8 cellular contexts compared by ENCODE assay signal in genomic region chr6:70957284-70957617, GRCh38. TPM values are rescaled to one million over a fixed set of nuclear protein-coding genes. Genes with fewer than 3 reads are reported as not detected.
DNase-seq lines count a peak whose midpoint lies in the region; ATAC-seq and TF ChIP-seq lines count a peak whose summit lies in the region.

No MANE protein-coding gene starts in this region.

- DNase-seq in CD8-positive, alpha-beta T cell = no peak
- no peak for DNase-seq in T-cell
- no peak for DNase-seq in prostate gland (ENCODE audit: low spot score)
- DNase-seq in iPS-NIHi7 (ENCODE audit: extremely low spot score) = no peak
- no peak for DNase-seq in mucosa of descending colon

- peak overlapping the region; percentile 67 for H3K4me3 Mint-ChIP-seq in CD8-positive, alpha-beta T cell
- peak overlapping the region; percentile 49 to 82 (median 62) for H3K4me3 Mint-ChIP-seq in T-cell

- H3K36me3 Mint-ChIP-seq in CD8-positive, alpha-beta T cell = no peaks in the 10 kb centered on the region
- H3K36me3 Mint-ChIP-seq in T-cell = no peaks in the 10 kb centered on the region

- H3K27ac ChIP-seq in CD8-positive, alpha-beta T cell (ENCODE audit: low read depth, low read length) = no peak overlapping the region
- H3K27ac ChIP-seq in gastroesophageal sphincter (no peak overlapping the region), prostate gland (no peak overlapping the region)

- intact Hi-C loops in CD8-positive, alpha-beta T cell (cut with DNase I, micrococcal nuclease) = loop anchor here (2.0 to 5.0 kb wide), 4 partner anchors 254 to 735 kb away; no protein-coding TSS in a partner anchor
- intact Hi-C loops in prostate gland (cut with DNase I) (loop anchor here (5.0 kb wide), 1 partner anchor 250 kb away; no protein-coding TSS in a partner anchor), mucosa of descending colon (cut with DNase I, micrococcal nuclease) (loop anchor here in 1 of 2 donors (10.0 kb wide), 1 partner anchor 252 kb away; no protein-coding TSS in a partner anchor)

- H3K27ac Mint-ChIP-seq in CD8-positive, alpha-beta T cell = no peak overlapping the region
- no peak overlapping the region for H3K27ac Mint-ChIP-seq in T-cell

- CTCF ChIA-PET in CD8-positive, alpha-beta T cell (lab: Charles Lee) = interaction anchor here (0.6 to 4.5 kb wide), 2 partner anchors 135 to 249 kb away, joined by 3 to 30 read pairs; no protein-coding TSS in a partner anchor
- CTCF ChIA-PET in T-cell (lab: Charles Lee) = no interaction called here

- peaks cover 17% of the 10 kb centered on the region for H3K4me1 ChIP-seq in CD8-positive, alpha-beta T cell (ENCODE audit: insufficient read depth, low read length)
- H3K4me1 ChIP-seq in gastroesophageal sphincter = peaks cover 0 to 29% (median 19%) of the 10 kb centered on the region in 3 donors
- peaks cover 5% of the 10 kb centered on the region for H3K4me1 ChIP-seq in prostate gland (replicated peaks)
- peaks cover 21% of the 10 kb centered on the region for H3K4me1 ChIP-seq in mucosa of descending colon (ENCODE audit: low read depth)

- no peak for ATAC-seq in CD8-positive, alpha-beta T cell
- ATAC-seq in T-cell (replicated peaks in 1 of 4) (no peak), gastroesophageal sphincter (no peak), mucosa of descending colon (no peak), GM19455 (IDR thresholded peaks at IDR 0.05; ENCODE audit: unreplicated experiment) (no peak), HG02623 (IDR thresholded peaks at IDR 0.05; ENCODE audit: unreplicated experiment) (no peak)

- TF ChIP-seq CTCF in CD8-positive, alpha-beta T cell (IDR thresholded peaks at IDR 0.05) = no peak
- TF ChIP-seq CTCF in gastroesophageal sphincter (IDR thresholded peaks at IDR 0.05) = no peak
- TF ChIP-seq CTCF in prostate gland (IDR thresholded peaks at IDR 0.05) = no peak
- no peak for TF ChIP-seq CTCF in mucosa of descending colon (IDR thresholded peaks at IDR 0.05)

- peaks cover 6% of the 10 kb centered on the region for H3K27me3 ChIP-seq in CD8-positive, alpha-beta T cell (ENCODE audit: insufficient read depth, low read length)
- H3K27me3 ChIP-seq in gastroesophageal sphincter = peaks cover 49% of the 10 kb centered on the region
- no peaks in the 10 kb centered on the region for H3K27me3 ChIP-seq in prostate gland (replicated peaks; ENCODE audit: insufficient read depth)

- POLR2A ChIA-PET in CD8-positive, alpha-beta T cell (lab: Charles Lee) = no interaction called here
- POLR2A ChIA-PET in T-cell (lab: Charles Lee) = no interaction called here

- H3K9me3 ChIP-seq in CD8-positive, alpha-beta T cell (ENCODE audit: low read length) = no peaks in the 10 kb centered on the region
- no peaks in the 10 kb centered on the region for H3K9me3 ChIP-seq in gastroesophageal sphincter
- H3K9me3 ChIP-seq in prostate gland = no peaks in the 10 kb centered on the region
- H3K9me3 ChIP-seq in mucosa of descending colon = no peaks in the 10 kb centered on the region

- TF ChIP-seq POLR2A in gastroesophageal sphincter (IDR thresholded peaks at IDR 0.05) (no peak), prostate gland (IDR thresholded peaks at IDR 0.05) (no peak)

- peaks cover 55% of the 10 kb centered on the region for H3K27me3 Mint-ChIP-seq in CD8-positive, alpha-beta T cell (ENCODE audit: low read depth)
- peaks cover 50 to 56% of the 10 kb centered on the region in 2 donors for H3K27me3 Mint-ChIP-seq in T-cell

- peaks cover 22% of the 10 kb centered on the region for H3K4me1 Mint-ChIP-seq in CD8-positive, alpha-beta T cell (ENCODE audit: low read depth)
- peaks cover 5 to 26% (median 19%) of the 10 kb centered on the region in 3 donors for H3K4me1 Mint-ChIP-seq in T-cell

- H3K36me3 ChIP-seq in CD8-positive, alpha-beta T cell (ENCODE audit: insufficient read depth, low read length) = no peaks in the 10 kb centered on the region
- no peaks in the 10 kb centered on the region for H3K36me3 ChIP-seq in gastroesophageal sphincter
- no peaks in the 10 kb centered on the region for H3K36me3 ChIP-seq in prostate gland
- H3K36me3 ChIP-seq in mucosa of descending colon (ENCODE audit: low read depth) = no peaks in the 10 kb centered on the region

- H3K9me3 Mint-ChIP-seq in CD8-positive, alpha-beta T cell = no peaks in the 10 kb centered on the region
- H3K9me3 Mint-ChIP-seq in T-cell = no peaks in the 10 kb centered on the region

- WGBS in gastroesophageal sphincter (ENCODE audit: low coverage in 1 of 2), 2 donors = 0 to 2% methylated on average over 1 to 9 of the region's 19 CpGs
- 4% methylated on average over 19 of the region's 19 CpGs for WGBS in prostate gland

- H3K4me3 ChIP-seq in CD8-positive, alpha-beta T cell (ENCODE audit: low read depth, low read length) = peak overlapping the region; percentile 72
- H3K4me3 ChIP-seq in gastroesophageal sphincter (peak overlapping the region; percentile 20 to 63), prostate gland (peak overlapping the region; percentile 31 to 44), mucosa of descending colon (no peak overlapping the region)

- TF ChIP-seq EP300 in gastroesophageal sphincter (IDR thresholded peaks at IDR 0.05) = no peak

RNA-seq across cellular contexts. Expression of gene B3GAT2, which starts 0.4 kb away (rescaled TPM):
- under 1 TPM in 1 of 2 experiments, not detected in 1; 0.05 TPM for total RNA-seq in CD8-positive, alpha-beta T cell
- not detected for total RNA-seq in T-cell
- under 1 TPM in 1 of 4 donors, not detected in 3; 0.16 TPM for total RNA-seq in gastroesophageal sphincter
- under 1 TPM; 0.09 to 0.91 TPM for total RNA-seq in prostate gland
- total RNA-seq in mucosa of descending colon = under 1 TPM in 1 of 3 donors, not detected in 2; 0.13 TPM
